8 cellular contexts compared by ENCODE assay signal in genomic region chr6:32972353-32973143, GRCh38. TPM values are rescaled to one million over a fixed set of nuclear protein-coding genes. Genes with fewer than 3 reads are reported as not detected.
DNase-seq lines count a peak whose midpoint lies in the region; ATAC-seq and TF ChIP-seq lines count a peak whose summit lies in the region.

No MANE protein-coding gene starts in this region.

- CTCF ChIA-PET in OCI-LY7 (lab: Charles Lee; ENCODE audit: unreplicated experiment), result interaction anchor here (0.8 to 2.4 kb wide), 6 partner anchors 12 to 57 kb away, joined by 3 to 23 read pairs (median 8); partner anchors contain the start of gene HLA-DMA

- H3K79me2 ChIP-seq in OCI-LY7 (ENCODE audit: insufficient read depth, low read depth, low read length), result peaks cover 84% of the 10 kb centered on the region

- H4K20me1 ChIP-seq in OCI-LY7 (ENCODE audit: insufficient read depth, low read length), result peaks cover 48% of the 10 kb centered on the region

- H3K4me1 ChIP-seq in OCI-LY7 (ENCODE audit: insufficient read depth, low read length, poor library complexity, severe bottlenecking) (peaks cover 26% of the 10 kb centered on the region), adipocyte (ENCODE audit: control insufficient read depth, insufficient read depth, low read length) (peaks cover 27% of the 10 kb centered on the region)

- TF ChIP-seq CTCF in OCI-LY7 (conservative IDR thresholded peaks at IDR 0.05; ENCODE audit: low read length), result no peak

- peak overlapping the region; percentile 98 for H3K9ac ChIP-seq in adipocyte (ENCODE audit: low read length)

- peak overlapping the region; percentile 90 for H3K4me2 ChIP-seq in OCI-LY7 (ENCODE audit: low read length)

- H3K27ac ChIP-seq in OCI-LY7 (ENCODE audit: low read depth, low read length, poor library complexity, severe bottlenecking) (peak overlapping the region; percentile 99), skin epidermis (peak overlapping the region; percentile 0 to 100 (median 97))

- peak in 2 of 3 experiments; percentile 38 to 57 for DNase-seq in activated CD8-positive, alpha-beta memory T cell treated with anti-CD3 and anti-CD28 coated beads for 48 hours (ENCODE audit: low read depth in 2 of 3, low spot score in 2 of 3)
- DNase-seq in activated CD8-positive, alpha-beta memory T cell treated with anti-CD3 and anti-CD28 coated beads for 24 hours, result no peak
- DNase-seq in OCI-LY7 (ENCODE audit: low spot score), result peak; percentile 54
- peak; percentile 34 for DNase-seq in adipocyte (ENCODE audit: low read depth)
- DNase-seq in NCI-H1048 (lab: John Stamatoyannopoulos, UW), result no peak

- H3K36me3 ChIP-seq in OCI-LY7 (ENCODE audit: insufficient read depth, low read length) (peaks cover 71% of the 10 kb centered on the region), adipocyte (ENCODE audit: control insufficient read depth, insufficient read depth, low read length, severe bottlenecking) (peaks cover 50% of the 10 kb centered on the region)

- H2AFZ ChIP-seq in OCI-LY7 (ENCODE audit: low read length), result no peak overlapping the region

- intact Hi-C loops in OCI-LY7 (cut with micrococcal nuclease; ENCODE audit: unreplicated experiment), result loop anchor here (1.0 to 5.0 kb wide), 2 partner anchors 31 to 130 kb away; partner anchors contain the start of genes HLA-DMB and PSMB8

- H3K9me2 ChIP-seq in OCI-LY7 (ENCODE audit: insufficient read depth, low read length), result no peaks in the 10 kb centered on the region

- POLR2A ChIA-PET in OCI-LY7 (lab: Charles Lee), result interaction anchor here (0.6 to 7.8 kb wide), 33 partner anchors 8 to 782 kb away, joined by 3 to 203 read pairs (median 5); partner anchors contain the start of genes HLA-DMA, HLA-DMB, HLA-DOB and HLA-DPB1

- BruUV-seq in OCI-LY7 (replicated peaks; lab: Mats Ljungman, UMichigan), result no TSS peak

- H3K9me3 ChIP-seq in OCI-LY7 (ENCODE audit: low read length), result no peaks in the 10 kb centered on the region
- H3K9me3 ChIP-seq in adipocyte (ENCODE audit: control insufficient read depth, low read length), result no peaks in the 10 kb centered on the region

- no peak for ATAC-seq in GM21390 (IDR thresholded peaks at IDR 0.05; ENCODE audit: unreplicated experiment)

- H3K27me3 ChIP-seq in adipocyte (replicated peaks; ENCODE audit: control insufficient read depth, insufficient read depth, low read length), result no peaks in the 10 kb centered on the region

- H3K4me3 ChIP-seq in OCI-LY7 (ENCODE audit: low read depth, low read length, poor library complexity, severe bottlenecking) (peak overlapping the region; percentile 93), adipocyte (ENCODE audit: low read length) (peak overlapping the region; percentile 98), iPS-11a (ENCODE audit: low read depth, low read length) (peak overlapping the region; percentile 97), skin epidermis (peak overlapping the region; percentile 47 to 98 (median 90))

RNA-seq across cellular contexts. Expression of gene BRD2, which starts 4.2 kb away (rescaled TPM):
- 236 and 237 TPM in 2 replicates for total RNA-seq in OCI-LY7 (2014; rRNA removed; shearing (Covaris generic))
- total RNA-seq in OCI-LY7 (2022), result 326 and 361 TPM in 2 replicates

RNA-seq across cellular contexts. Expression of gene HLA-DMA, which starts 19.7 kb away (rescaled TPM):
- total RNA-seq in OCI-LY7 (2014; rRNA removed; shearing (Covaris generic)), result 175 and 207 TPM in 2 replicates
- 140 TPM in 2 replicates for total RNA-seq in OCI-LY7 (2022)

RNA-seq across cellular contexts. Expression of gene HLA-DMB, which starts 31.7 kb away (rescaled TPM):
- total RNA-seq in OCI-LY7 (2014; rRNA removed; shearing (Covaris generic)), result 85.1 and 98.0 TPM in 2 replicates
- total RNA-seq in OCI-LY7 (2022), result 77.0 and 78.5 TPM in 2 replicates

RNA-seq across cellular contexts. Expression of gene HLA-DOA, which starts 36.8 kb away (rescaled TPM):
- total RNA-seq in OCI-LY7 (2014; rRNA removed; shearing (Covaris generic)), result 60.3 and 78.3 TPM in 2 replicates
- 55.0 and 65.4 TPM in 2 replicates for total RNA-seq in OCI-LY7 (2022)

Comparison
In these comparisons a context has a peak if more than half of its experiments do, and no peak if none do; other contexts are left out.
1. DNase-seq: peak in activated CD8-positive, alpha-beta memory T cell treated with anti-CD3 and anti-CD28 coated beads for 48 hours (2 of 3), OCI-LY7 (single experiment) and adipocyte (single experiment); none in activated CD8-positive, alpha-beta memory T cell treated with anti-CD3 and anti-CD28 coated beads for 24 hours (single experiment) and NCI-H1048 (single experiment).
2. Peak in every context shown above with its lines, with median percentiles within 50 percentile points of each other: H3K4me3 ChIP-seq.